In the genomic region with DNA sequence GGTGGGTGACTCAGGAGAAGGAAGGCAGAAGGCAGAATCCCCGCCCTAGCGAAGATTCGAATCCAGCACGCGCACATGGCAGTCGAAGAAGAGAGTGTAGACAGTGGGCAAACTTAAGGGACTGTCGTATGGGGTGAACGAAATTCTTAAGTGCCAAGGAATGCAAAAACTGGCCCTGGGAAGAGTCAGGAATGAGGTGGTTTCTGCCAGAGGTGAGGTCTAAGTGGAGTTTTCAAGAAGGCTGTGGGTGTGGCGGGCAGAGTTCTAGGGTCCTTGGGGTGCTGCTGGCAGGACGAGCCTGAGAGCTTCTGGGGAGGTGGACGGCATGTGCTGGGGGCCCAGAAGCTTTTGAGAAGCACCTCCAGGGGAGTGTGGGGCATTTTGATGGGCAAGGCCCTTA, we compare ENCODE assay signal across 15 cellular contexts.
DNase-seq lines count a peak whose midpoint lies in the region; ATAC-seq, FAIRE-seq and TF ChIP-seq lines count a peak whose summit lies in the region.
"Had no signal": no experiment of that assay in that cellular context is flagged by ENCODE, and none has a peak within 500 bp of the region (broad histone marks: within the 10 kb centered on the region; RNA-seq: fewer than 3 reads in every experiment).

No MANE protein-coding gene starts in this region.

- TF ChIP-seq POLR2A in HepG2 (IDR thresholded peaks at IDR 0.05; ENCODE audit: insufficient read depth in 1 of 2, low read depth in 2 of 2, low read length in 2 of 2) (no peak), right lobe of liver (IDR thresholded peaks at IDR 0.05) (no peak), upper lobe of left lung (IDR thresholded peaks at IDR 0.05) (no peak)

- H3K4me2 ChIP-seq in HepG2 (ENCODE audit: low read depth, low read length): no peak overlapping the region

- intact Hi-C loops in HepG2 (cut with micrococcal nuclease; ENCODE audit: unreplicated experiment): no loop called here
- intact Hi-C loops in right lobe of liver (cut with DNase I): no loop called here
- intact Hi-C loops in kidney (cut with DNase I): no loop called here

- in situ Hi-C loops in HepG2 (cut with HindIII; ENCODE audit: extremely low pct_ligation_motif_present, low pct_unique_long_range_greater_than_20kb): no loop called here

- TF ChIP-seq CTCF in HepG2 (CRISPR knock-in tag; IDR thresholded peaks at IDR 0.05) (no peak), right lobe of liver (IDR thresholded peaks at IDR 0.05) (no peak), kidney (IDR thresholded peaks at IDR 0.05; ENCODE audit: borderline replicate concordance, extremely low read depth, insufficient read depth) (no peak), nephron progenitor cell (IDR thresholded peaks at IDR 0.05) (no peak), upper lobe of left lung (IDR thresholded peaks at IDR 0.05) (no peak)

- peaks cover 83% of the 10 kb centered on the region for H3K79me2 ChIP-seq in HepG2 (ENCODE audit: insufficient read depth, low read length)

- H3K27me3 Mint-ChIP-seq in nephron progenitor cell (ENCODE audit: low read depth, poor library complexity): no peaks in the 10 kb centered on the region

- WGBS in HepG2 (ENCODE audit: low lambda C conversion rate): 98% methylated on average over 10 of the region's 11 CpGs
- 95% methylated on average over 9 of the region's 11 CpGs for WGBS in right lobe of liver (ENCODE audit: insufficient coverage, low coverage, low lambda C conversion rate, missing lambda C conversion rate)
- WGBS in upper lobe of left lung, 2 donors: 78 to 86% methylated on average over 11 of the region's 11 CpGs

- TF ChIP-seq EP300 in HepG2 (IDR thresholded peaks at IDR 0.05; ENCODE audit: low read depth in 2 of 2, low read length in 2 of 2) (no peak), HepG2 (CRISPR knock-in tag; IDR thresholded peaks at IDR 0.05; ENCODE audit: borderline replicate concordance) (no peak), upper lobe of left lung (IDR thresholded peaks at IDR 0.05) (no peak)

- POLR2A ChIA-PET in HepG2 (lab: Yijun Ruan, JAX): interaction anchor here (1.1 kb wide), 1 partner anchor 68 kb away, joined by 3 read pairs; no protein-coding TSS in a partner anchor

- H3K36me3 Mint-ChIP-seq in nephron progenitor cell (ENCODE audit: low read depth): peaks cover 55% of the 10 kb centered on the region
- H3K36me3 Mint-ChIP-seq: CD8-positive, alpha-beta memory T cell had no signal

- H3K4me1 ChIP-seq in HepG2 (ENCODE audit: insufficient read depth, low read length): peaks cover 79% of the 10 kb centered on the region
- H3K4me1 ChIP-seq in right lobe of liver: peaks cover 0 to 31% (median 12%) of the 10 kb centered on the region in 4 donors
- H3K4me1 ChIP-seq in kidney (ENCODE audit: control insufficient read depth in 1 of 2, insufficient read depth in 1 of 2, low read depth in 1 of 2, low read length in 2 of 2): peaks cover 12 to 24% of the 10 kb centered on the region in 2 donors
- H3K4me1 ChIP-seq in upper lobe of left lung: no peaks in the 10 kb centered on the region

- TF ChIP-seq RAD21 in HepG2 (CRISPR knock-in tag; IDR thresholded peaks at IDR 0.05): no peak

- peaks cover 27% of the 10 kb centered on the region for H4K20me1 ChIP-seq in HepG2 (ENCODE audit: insufficient read depth, low read length)

- H3K4me1 Mint-ChIP-seq in nephron progenitor cell: peaks cover 81% of the 10 kb centered on the region
- H3K4me1 Mint-ChIP-seq: CD8-positive, alpha-beta memory T cell had no signal

- H3K4me3 ChIP-seq in HepG2 (replicated peaks in 1 of 3; ENCODE audit: insufficient read depth in 1 of 3, low read depth in 2 of 3, low read length in 3 of 3) (no peak overlapping the region), right lobe of liver (no peak overlapping the region), kidney (ENCODE audit: low read length in 2 of 2) (no peak overlapping the region), upper lobe of left lung (no peak overlapping the region)

- no TSS peak for BruUV-seq in HepG2 (replicated peaks; lab: Mats Ljungman, UMichigan)

- peaks cover 9 to 40% of the 10 kb centered on the region in 2 experiments for H3K36me3 ChIP-seq in HepG2 (replicated peaks in 1 of 2; ENCODE audit: control insufficient read depth in 1 of 2, insufficient read depth in 2 of 2, low read length in 2 of 2)
- H3K36me3 ChIP-seq in right lobe of liver: no peaks in the 10 kb centered on the region
- H3K36me3 ChIP-seq in kidney (ENCODE audit: control insufficient read depth in 1 of 2, insufficient read depth in 2 of 2, low read length in 2 of 2): no peaks in the 10 kb centered on the region
- H3K36me3 ChIP-seq in upper lobe of left lung: no peaks in the 10 kb centered on the region

- H3K9me3 ChIP-seq in HepG2 (ENCODE audit: low read length): no peaks in the 10 kb centered on the region
- no peaks in the 10 kb centered on the region for H3K9me3 ChIP-seq in right lobe of liver
- H3K9me3 ChIP-seq in kidney (ENCODE audit: control insufficient read depth in 1 of 2, low read length in 2 of 2): no peaks in the 10 kb centered on the region
- H3K9me3 ChIP-seq in upper lobe of left lung: no peaks in the 10 kb centered on the region
- H3K9me3 ChIP-seq: Caco-2 had no signal

- CTCF ChIA-PET in HepG2 (lab: Yijun Ruan, JAX; ENCODE audit: low intra/inter-chr PET ratio, low total read pairs): no interaction called here

- H3K27ac ChIP-seq in HepG2 (ENCODE audit: extremely low read length, insufficient read depth, low read length) (no peak overlapping the region), right lobe of liver (no peak overlapping the region), kidney (ENCODE audit: low read depth in 2 of 2, low read length in 2 of 2) (peak overlapping the region; percentile 13 to 14), upper lobe of left lung (no peak overlapping the region)
- H3K27ac ChIP-seq: 22Rv1, HL-60 had no signal

- no peak for ATAC-seq in HepG2
- no peak for ATAC-seq in right lobe of liver
- peak; percentile 10 to 44 for ATAC-seq in upper lobe of left lung (ENCODE audit: low FRiP score in 2 of 2)
- ATAC-seq: HCT116 had no signal

- FAIRE-seq in HepG2 (lab: Jason Lieb, UNC) (no peak), kidney (lab: Jason Lieb, UNC) (no peak)

- peak overlapping the region; percentile 94 for H3K27ac Mint-ChIP-seq in nephron progenitor cell

- H2AFZ ChIP-seq in HepG2 (ENCODE audit: low read length): no peak overlapping the region

- H3K4me3 Mint-ChIP-seq in nephron progenitor cell: no peak overlapping the region
- H3K4me3 Mint-ChIP-seq: CD8-positive, alpha-beta memory T cell had no signal

- no peak for DNase-seq in HepG2 (ENCODE audit: low spot score)
- DNase-seq in right lobe of liver: no peak
- no peak for DNase-seq in kidney
- no peak for DNase-seq in nephron progenitor cell
- no peak for DNase-seq in upper lobe of left lung
- DNase-seq in activated CD4-positive, alpha-beta T cell treated with anti-CD3 and anti-CD28 coated beads, Interleukin-2, amount 50 U/mL, for 1 hour: no peak
- DNase-seq in NCI-H526 (lab: John Stamatoyannopoulos, UW): no peak
- no peak for DNase-seq in RPMI8226
- DNase-seq: Caco-2; CD8-positive, alpha-beta memory T cell; DMS53; GF-D8 had no signal

- H3K9ac ChIP-seq in HepG2 (ENCODE audit: insufficient read depth, low read depth, low read length) (no peak overlapping the region), kidney (ENCODE audit: low read length in 2 of 2) (no peak overlapping the region)

- H3K9me3 Mint-ChIP-seq in nephron progenitor cell: peaks cover 9% of the 10 kb centered on the region
- H3K9me3 Mint-ChIP-seq: CD8-positive, alpha-beta memory T cell had no signal

- H3K27me3 ChIP-seq in HepG2 (ENCODE audit: control insufficient read depth in 1 of 2, insufficient read depth in 2 of 2, low read length in 2 of 2) (no peaks in the 10 kb centered on the region), right lobe of liver (no peaks in the 10 kb centered on the region), upper lobe of left lung (no peaks in the 10 kb centered on the region)

TF ChIP-seq in HepG2, 621 proteins besides CTCF, POLR2A, EP300 and RAD21:
- TF ChIP-seq RBM22 (optimal IDR thresholded peaks at IDR 0.05; ENCODE audit: low read length): peak; percentile 48
- TF ChIP-seq, protein P1, sequence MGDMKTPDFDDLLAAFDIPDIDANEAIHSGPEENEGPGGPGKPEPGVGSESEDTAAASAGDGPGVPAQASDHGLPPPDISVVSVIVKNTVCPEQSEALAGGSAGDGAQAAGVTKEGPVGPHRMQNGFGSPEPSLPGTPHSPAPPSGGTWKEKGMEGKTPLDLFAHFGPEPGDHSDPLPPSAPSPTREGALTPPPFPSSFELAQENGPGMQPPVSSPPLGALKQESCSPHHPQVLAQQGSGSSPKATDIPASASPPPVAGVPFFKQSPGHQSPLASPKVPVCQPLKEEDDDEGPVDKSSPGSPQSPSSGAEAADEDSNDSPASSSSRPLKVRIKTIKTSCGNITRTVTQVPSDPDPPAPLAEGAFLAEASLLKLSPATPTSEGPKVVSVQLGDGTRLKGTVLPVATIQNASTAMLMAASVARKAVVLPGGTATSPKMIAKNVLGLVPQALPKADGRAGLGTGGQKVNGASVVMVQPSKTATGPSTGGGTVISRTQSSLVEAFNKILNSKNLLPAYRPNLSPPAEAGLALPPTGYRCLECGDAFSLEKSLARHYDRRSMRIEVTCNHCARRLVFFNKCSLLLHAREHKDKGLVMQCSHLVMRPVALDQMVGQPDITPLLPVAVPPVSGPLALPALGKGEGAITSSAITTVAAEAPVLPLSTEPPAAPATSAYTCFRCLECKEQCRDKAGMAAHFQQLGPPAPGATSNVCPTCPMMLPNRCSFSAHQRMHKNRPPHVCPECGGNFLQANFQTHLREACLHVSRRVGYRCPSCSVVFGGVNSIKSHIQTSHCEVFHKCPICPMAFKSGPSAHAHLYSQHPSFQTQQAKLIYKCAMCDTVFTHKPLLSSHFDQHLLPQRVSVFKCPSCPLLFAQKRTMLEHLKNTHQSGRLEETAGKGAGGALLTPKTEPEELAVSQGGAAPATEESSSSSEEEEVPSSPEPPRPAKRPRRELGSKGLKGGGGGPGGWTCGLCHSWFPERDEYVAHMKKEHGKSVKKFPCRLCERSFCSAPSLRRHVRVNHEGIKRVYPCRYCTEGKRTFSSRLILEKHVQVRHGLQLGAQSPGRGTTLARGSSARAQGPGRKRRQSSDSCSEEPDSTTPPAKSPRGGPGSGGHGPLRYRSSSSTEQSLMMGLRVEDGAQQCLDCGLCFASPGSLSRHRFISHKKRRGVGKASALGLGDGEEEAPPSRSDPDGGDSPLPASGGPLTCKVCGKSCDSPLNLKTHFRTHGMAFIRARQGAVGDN (CRISPR knock-in tag; IDR thresholded peaks at IDR 0.05): peak; percentile 18; the same call in 1 of the 2 replicates
- TF ChIP-seq TCF7 (IDR thresholded peaks at IDR 0.05; ENCODE audit: low read depth): no peak

Comparison
In these comparisons a context has a peak if more than half of its experiments do, and no peak if none do; other contexts are left out.
1. ATAC-seq: peak in upper lobe of left lung (2 of 2); none in HepG2 (single experiment) and right lobe of liver (0 of 4).
2. H3K27ac ChIP-seq: peak in kidney (2 of 2); none in HepG2 (single experiment), right lobe of liver (0 of 3) and upper lobe of left lung (0 of 4).